8 cellular contexts compared by ENCODE assay signal in the genomic region with DNA sequence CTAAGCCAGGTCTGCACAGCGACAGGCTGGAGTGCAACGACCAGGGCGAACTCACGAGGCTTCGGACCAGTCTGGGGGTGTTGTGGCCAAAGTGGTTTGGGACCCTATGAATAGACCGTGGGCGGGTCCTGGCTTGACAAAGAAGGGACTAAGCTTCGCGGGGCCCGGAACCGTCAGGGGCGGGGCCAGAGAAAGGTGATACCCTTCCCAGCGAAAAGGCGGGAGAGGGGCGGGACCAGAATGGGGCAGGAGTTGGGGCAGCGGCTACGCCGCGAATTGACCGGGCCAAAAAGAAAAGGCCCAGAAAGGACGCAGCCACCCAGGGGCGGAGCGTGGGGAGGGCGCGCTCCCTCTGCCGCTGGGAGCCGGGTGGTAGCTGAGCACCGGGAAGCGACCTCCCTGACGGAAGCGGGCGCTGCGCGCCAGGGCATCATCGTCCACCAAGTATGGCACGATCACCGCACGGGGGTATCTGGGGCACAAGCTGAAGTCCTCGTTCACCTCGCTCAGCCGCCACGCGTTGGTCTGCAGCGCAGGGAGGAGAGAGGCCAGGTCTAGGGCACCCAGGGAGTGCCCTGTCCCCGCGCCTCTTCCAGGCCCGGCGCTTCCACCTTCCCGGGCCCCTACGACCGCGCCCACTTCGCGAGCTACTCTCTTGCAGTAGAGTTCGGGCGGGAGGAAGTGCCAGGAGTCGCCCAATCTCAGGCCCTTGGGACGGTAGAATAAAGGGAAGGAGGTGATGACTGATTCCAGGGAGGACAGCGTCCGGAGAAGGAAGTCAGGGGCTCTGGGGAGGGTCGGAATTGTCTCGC. TPM values are rescaled to one million over a fixed set of nuclear protein-coding genes. Genes with fewer than 3 reads are reported as not detected.
DNase-seq lines count a peak whose midpoint lies in the region; ATAC-seq and TF ChIP-seq lines count a peak whose summit lies in the region.

No MANE protein-coding gene starts in this region.

- H3K4me3 Mint-ChIP-seq in CD4-positive, alpha-beta T cell, result peak overlapping the region; percentile 94

- POLR2A ChIA-PET in CD4-positive, alpha-beta T cell (lab: Charles Lee), result interaction anchor here (0.7 to 21.2 kb wide), 26 partner anchors 9 to 168 kb away, joined by 3 to 543 read pairs (median 6); partner anchors contain the start of genes BSDC1, CCDC28B, HDAC1 and LCK
- POLR2A ChIA-PET in HEK293T (lab: Yijun Ruan, JAX), result interaction anchor here (2.2 kb wide), 1 partner anchor 8 kb away, joined by 8 read pairs; no protein-coding TSS in a partner anchor

- TF ChIP-seq CTCF in CD4-positive, alpha-beta T cell (IDR thresholded peaks at IDR 0.05), result peak; percentile 52
- peak; percentile 30 for TF ChIP-seq CTCF in thoracic aorta (IDR thresholded peaks at IDR 0.05)

- H3K27ac ChIP-seq in CD4-positive, alpha-beta T cell (ENCODE audit: low read depth, low read length), result peak overlapping the region; percentile 50
- H3K27ac ChIP-seq in esophagus (ENCODE audit: low read depth in 2 of 2, low read length in 1 of 2) (peak overlapping the region; percentile 35 to 66), thoracic aorta (peak overlapping the region; percentile 75 to 84)

- peaks cover 25% of the 10 kb centered on the region for H3K4me1 Mint-ChIP-seq in CD4-positive, alpha-beta T cell (ENCODE audit: low read depth)

- H3K36me3 ChIP-seq in esophagus (ENCODE audit: control insufficient read depth in 2 of 2, insufficient read depth in 2 of 2, low read length in 1 of 2) (no peaks in the 10 kb centered on the region), thoracic aorta (no peaks in the 10 kb centered on the region)

- peak overlapping the region; percentile 64 for H3K27ac Mint-ChIP-seq in CD4-positive, alpha-beta T cell

- H3K27me3 ChIP-seq in CD4-positive, alpha-beta T cell (ENCODE audit: control insufficient read depth, insufficient read depth, low read length), result no peaks in the 10 kb centered on the region
- H3K27me3 ChIP-seq in esophagus (ENCODE audit: control insufficient read depth in 1 of 2, insufficient read depth in 2 of 2, low read length in 2 of 2), result no peaks in the 10 kb centered on the region
- no peaks in the 10 kb centered on the region for H3K27me3 ChIP-seq in mononuclear cell (ENCODE audit: insufficient read depth, low read length)
- H3K27me3 ChIP-seq in thoracic aorta (replicated peaks; ENCODE audit: insufficient read depth), result no peaks in the 10 kb centered on the region

- intact Hi-C loops in CD4-positive, alpha-beta T cell (cut with DNase I, micrococcal nuclease), result loop anchor here (1.0 to 5.0 kb wide), 3 partner anchors 10 to 97 kb away; partner anchors contain the start of gene MARCKSL1 (in 1 of the 2)

- peak overlapping the region; percentile 56 to 60 for H3K4me3 ChIP-seq in esophagus (ENCODE audit: low read depth in 1 of 2, low read length in 2 of 2)
- H3K4me3 ChIP-seq in mononuclear cell (ENCODE audit: low read length), result peak overlapping the region; percentile 55
- peak overlapping the region; percentile 85 for H3K4me3 ChIP-seq in thoracic aorta

- peaks cover 6 to 9% of the 10 kb centered on the region in 2 donors for H3K4me1 ChIP-seq in esophagus (ENCODE audit: control insufficient read depth in 2 of 2, insufficient read depth in 2 of 2, low read length in 1 of 2)
- H3K4me1 ChIP-seq in mononuclear cell (ENCODE audit: insufficient read depth, low read length), result peaks cover 32% of the 10 kb centered on the region
- H3K4me1 ChIP-seq in thoracic aorta (ENCODE audit: control insufficient read depth in 1 of 2, low read depth in 2 of 2), result peaks cover 5 to 13% of the 10 kb centered on the region in 2 donors

- H3K36me3 Mint-ChIP-seq in CD4-positive, alpha-beta T cell (ENCODE audit: low read depth), result peaks cover 4% of the 10 kb centered on the region

- peak in 9 of 10 experiments; percentile 38 to 74 (median 60) for DNase-seq in CD4-positive, alpha-beta T cell
- DNase-seq in HEK293T (ENCODE audit: extremely low spot score) (no peak), NCI-H526 (lab: John Stamatoyannopoulos, UW) (peak; percentile 65 to 88), thoracic aorta (ENCODE audit: low spot score) (peak; percentile 13)
- peak; percentile 76 for DNase-seq in activated T-cell treated with anti-CD3 and anti-CD28 coated beads, Interleukin-2, amount 50 U/mL, for 1 hour

- ATAC-seq in CD4-positive, alpha-beta T cell (ENCODE audit: poor library complexity), result peak; percentile 75
- ATAC-seq in thoracic aorta (ENCODE audit: insufficient number of reproducible peaks, low FRiP score, low read depth), result no peak
- ATAC-seq in HG03520 (IDR thresholded peaks at IDR 0.05; ENCODE audit: unreplicated experiment), result no peak

- H3K27me3 Mint-ChIP-seq in CD4-positive, alpha-beta T cell, result no peaks in the 10 kb centered on the region

- WGBS in esophagus, 2 donors, result 1 to 2% methylated on average over 56 to 62 of the region's 62 CpGs

- no peaks in the 10 kb centered on the region for H3K9me3 Mint-ChIP-seq in CD4-positive, alpha-beta T cell

- CTCF ChIA-PET in CD4-positive, alpha-beta T cell (lab: Charles Lee), result interaction anchor here (0.7 to 4.0 kb wide), 27 partner anchors 9 to 146 kb away, joined by 3 to 48 read pairs (median 6); partner anchors contain the start of genes HDAC1, LCK and MARCKSL1
- CTCF ChIA-PET in HEK293T (lab: Yijun Ruan, JAX), result interaction anchor here (0.8 kb wide), 1 partner anchor 8 kb away, joined by 6 read pairs; no protein-coding TSS in a partner anchor

- H3K9me3 ChIP-seq in CD4-positive, alpha-beta T cell (ENCODE audit: control insufficient read depth, low read length), result no peaks in the 10 kb centered on the region
- no peaks in the 10 kb centered on the region for H3K9me3 ChIP-seq in esophagus (ENCODE audit: control insufficient read depth in 2 of 2, insufficient read depth in 1 of 2, low read depth in 1 of 2, low read length in 1 of 2)
- no peaks in the 10 kb centered on the region for H3K9me3 ChIP-seq in mononuclear cell (ENCODE audit: low read depth, low read length)
- no peaks in the 10 kb centered on the region for H3K9me3 ChIP-seq in thoracic aorta

TF ChIP-seq in HEK293T, 16 proteins besides CTCF, POLR2A, EP300 and RAD21:
- TF ChIP-seq HDGF (IDR thresholded peaks at IDR 0.05; ENCODE audit: borderline replicate concordance) (no peak), FOXA1 (IDR thresholded peaks at IDR 0.05) (no peak), L3MBTL2 (conservative IDR thresholded peaks at IDR 0.05) (peak; percentile 40; the same call in 1 of the 2 replicates), LEF1 (IDR thresholded peaks at IDR 0.05; ENCODE audit: borderline replicate concordance) (no peak), NFRKB (IDR thresholded peaks at IDR 0.05) (no peak), BHLHE40 (IDR thresholded peaks at IDR 0.05; ENCODE audit: borderline replicate concordance) (no peak)

RNA-seq across cellular contexts. Expression of gene FAM167B, which starts 6.7 kb away (rescaled TPM):
- under 1 TPM; 0.38 to 0.45 TPM for total RNA-seq in CD4-positive, alpha-beta T cell
- polyA plus RNA-seq in esophagus, result 1 to 10 TPM; 1.8 to 2.0 TPM
- not detected for total RNA-seq in mononuclear cell
- 1 to 10 TPM in 1 of 2 donors, under 1 TPM in 1; 0.78 to 6.1 TPM for total RNA-seq in thoracic aorta

RNA-seq across cellular contexts. Expression of gene LCK, which starts 10.7 kb away (rescaled TPM):
- total RNA-seq in CD4-positive, alpha-beta T cell, result 100 to 1,000 TPM; 187 to 188 TPM
- polyA plus RNA-seq in esophagus, result 1 to 10 TPM; 2.3 to 2.4 TPM
- total RNA-seq in mononuclear cell (112 TPM), thoracic aorta (10 to 100 TPM in 1 of 2 donors, 1 to 10 TPM in 1; 4.1 to 10.5 TPM)

RNA-seq across cellular contexts. Expression of gene EIF3I, which starts 18.1 kb away (rescaled TPM):
- 100 to 1,000 TPM; 103 to 110 TPM for total RNA-seq in CD4-positive, alpha-beta T cell
- polyA plus RNA-seq in esophagus, result 100 to 1,000 TPM; 134 to 189 TPM
- total RNA-seq in mononuclear cell (122 TPM), thoracic aorta (100 to 1,000 TPM; 105 to 114 TPM)

RNA-seq across cellular contexts. Expression of gene TMEM234, which starts 18.2 kb away (rescaled TPM):
- total RNA-seq in CD4-positive, alpha-beta T cell, result 10 to 100 TPM; 11.5 to 12.8 TPM
- polyA plus RNA-seq in esophagus, result 10 to 100 TPM; 10.4 to 15.6 TPM
- total RNA-seq in mononuclear cell (6.6 TPM), thoracic aorta (10 to 100 TPM in 1 of 2 donors, 1 to 10 TPM in 1; 9.5 to 20.0 TPM)

RNA-seq across cellular contexts. Expression of gene DCDC2B, which starts 31.5 kb away (rescaled TPM):
- total RNA-seq in CD4-positive, alpha-beta T cell, result under 1 TPM in 1 of 2 experiments, not detected in 1; 0.14 TPM
- polyA plus RNA-seq in esophagus, result under 1 TPM in 1 of 2 donors, not detected in 1; 0.06 TPM
- total RNA-seq in mononuclear cell, result not detected
- total RNA-seq in thoracic aorta, result not detected
